Comparison of ENCODE assay signal across 8 cellular contexts in the genomic region with DNA sequence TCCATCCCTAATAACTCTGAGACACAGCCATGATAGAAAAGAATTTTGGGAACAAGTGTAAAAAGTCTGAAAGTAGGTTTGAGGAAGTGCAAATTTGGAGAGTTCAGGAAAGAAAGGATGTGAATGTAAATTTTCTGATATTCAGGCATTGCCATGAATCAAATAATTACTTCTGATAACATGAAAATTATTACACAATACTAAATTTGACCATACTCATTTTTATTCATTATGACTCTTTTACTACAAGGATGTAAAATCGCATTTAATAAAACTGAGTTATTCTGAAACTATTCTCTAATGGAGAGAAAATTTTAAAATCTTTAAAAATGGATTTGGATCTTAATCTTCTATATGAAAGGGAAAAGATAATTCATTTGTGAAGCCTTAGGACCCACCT. TPM values are rescaled to one million over a fixed set of nuclear protein-coding genes. Genes with fewer than 3 reads are reported as not detected.
"Had no signal": no experiment of that assay in that cellular context is flagged by ENCODE, and none has a peak within 500 bp of the region (broad histone marks: within the 10 kb centered on the region; RNA-seq: fewer than 3 reads in every experiment).

No MANE protein-coding gene starts in this region.

- FAIRE-seq: G401.6, GM12878, GM12891, GM12892, GM18507, GM19239 had no signal

- DNase-seq: GDM1, GF-D8 had no signal

- H3K4me3 ChIP-seq: GM12878 had no signal

- ATAC-seq: GM12878 had no signal

RNA-seq across cellular contexts. Expression of gene NPY2R, which starts 33.8 kb away (rescaled TPM):
- total RNA-seq: GM12878 had no signal
- polyA plus RNA-seq: GM12878 had no signal
